In genomic region chr14:101417434-101417833, GRCh38 we compare ENCODE assay signal across 3 cellular contexts.
"Had no signal": no experiment of that assay in that cellular context is flagged by ENCODE, and none has a peak within 500 bp of the region (broad histone marks: within the 10 kb centered on the region; RNA-seq: fewer than 3 reads in every experiment).

No MANE protein-coding gene starts in this region.

- ATAC-seq: GM12878 had no signal

- DNase-seq: GDM1, GF-D8 had no signal

- H3K4me3 ChIP-seq: GM12878 had no signal
